In genomic region chr3:75609598-75609997, GRCh38 we compare ENCODE assay signal across 18 cellular contexts. TPM values are rescaled to one million over a fixed set of nuclear protein-coding genes. Genes with fewer than 3 reads are reported as not detected.
"Had no signal": no experiment of that assay in that cellular context is flagged by ENCODE, and none has a peak within 500 bp of the region (broad histone marks: within the 10 kb centered on the region; RNA-seq: fewer than 3 reads in every experiment).

No MANE protein-coding gene starts in this region.

RNA-seq across cellular contexts. Expression of gene FRG2C, which starts 54.5 kb away (rescaled TPM):
- total RNA-seq: activated CD4-positive, alpha-beta T cell treated with anti-CD3 and anti-CD28 coated beads, Interleukin-2, amount 10 ng/mL, durations not matched to agents 7 days and 5 days; activated CD8-positive, alpha-beta memory T cell treated with anti-CD3 and anti-CD28 coated beads for 36 hours; activated naive CD4-positive, alpha-beta T cell treated with anti-CD3 and anti-CD28 coated beads for 36 hours; activated naive CD8-positive, alpha-beta T cell treated with anti-CD3 and anti-CD28 coated beads for 36 hours; activated T-cell treated with anti-CD3 and anti-CD28 coated beads, Interleukin-2, amount 50 U/mL, for 4 hours; activated T-cell treated with anti-CD3 and anti-CD28 coated beads, Interleukin-2, amount 50 U/mL, for 72 hours; activated T-helper 1 cell treated with anti-CD3 and anti-CD28 coated beads, Interleukin-12 subunit alpha, Interleukin-12 subunit beta, Interleukin-2, Interleukin-4 antibody, amounts not matched to agents 30 ng/mL and 10 ng/mL and 1 ng/mL, durations not matched to agents 14 hours and 24 hours and 36 hours; activated T-helper 17 cell treated with anti-CD3 and anti-CD28 coated beads, Interleukin-2, amount 50 U/mL, for 72 hours; adrenal gland; aorta; astrocyte; body of pancreas; cardiac septum; cerebellum; T-cell; T-helper 1 cell treated with Interleukin-12 subunit alpha and Interleukin-12 subunit beta and Interleukin-4 antibody, amounts not matched to agents 30 ng/mL and 1 ng/mL, for 36 hours; T-helper 17 cell; T-helper 2 cell treated with Interferon-gamma antibody and Interleukin-4, amounts not matched to agents 100 ng/mL and 5 ng/mL, for 36 hours had no signal
- polyA plus RNA-seq: adrenal gland, aorta had no signal
